ENCODE assay signal across 12 cellular contexts in the genomic region with DNA sequence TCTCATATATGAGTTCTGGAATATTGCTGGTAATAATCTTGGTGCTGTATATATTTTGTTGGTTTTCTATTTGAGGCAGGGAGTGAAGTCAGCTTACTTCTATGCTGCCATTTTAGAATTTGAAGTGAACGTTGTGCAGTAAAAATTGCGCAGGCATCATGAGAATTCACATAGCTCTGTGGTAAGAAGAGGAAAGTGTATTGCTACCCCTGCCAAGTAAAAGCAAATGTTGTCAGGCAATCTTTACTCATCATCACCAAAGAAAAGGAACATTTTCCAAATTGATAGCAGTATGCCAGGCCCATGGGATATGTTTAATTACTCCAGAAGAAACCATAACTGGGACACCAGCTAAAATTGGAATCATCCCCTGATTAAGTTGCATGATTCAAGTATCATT.
A peak's percentile ranks its signal among the peaks of the same experiment; 100 is the strongest.
DNase-seq lines count a peak whose midpoint lies in the region.
"Had no signal": no experiment of that assay in that cellular context is flagged by ENCODE, and none has a peak within 500 bp of the region (broad histone marks: within the 10 kb centered on the region; RNA-seq: fewer than 3 reads in every experiment).

No MANE protein-coding gene starts in this region.

- DNase-seq in DMS53 (lab: John Stamatoyannopoulos, UW) (peak; percentile 32), DMS53 treated with DMSO at 0.1 percent for 48 hours (lab: John Stamatoyannopoulos, UW; ENCODE audit: unreplicated experiment) (no peak), NCI-H748 (lab: John Stamatoyannopoulos, UW; ENCODE audit: unreplicated experiment) (peak; percentile 33), NCI-H748 treated with DMSO at 0.1 percent for 48 hours (lab: John Stamatoyannopoulos, UW) (no peak), NCI-H69 (lab: John Stamatoyannopoulos, UW) (peak; percentile 24)
- DNase-seq in stimulated activated naive CD4-positive, alpha-beta T cell (lab: John Stamatoyannopoulos, UW): no peak
- DNase-seq: Caco-2; CD4-positive, CD25-positive, alpha-beta regulatory T cell; CD8-positive, alpha-beta T cell; DMS153; DMS79 treated with DMSO at 0.1 percent for 48 hours; GF-D8 had no signal

Comparison
In these comparisons a context has a peak if more than half of its experiments do, and no peak if none do; other contexts are left out.
1. DNase-seq: peak in DMS53 (single experiment), NCI-H748 (single experiment) and NCI-H69 (single experiment); none in DMS53 treated with DMSO at 0.1 percent for 48 hours (single experiment), NCI-H748 treated with DMSO at 0.1 percent for 48 hours (single experiment) and stimulated activated naive CD4-positive, alpha-beta T cell (0 of 6).